ENCODE assay signal across 8 cellular contexts in genomic region chrX:41336447-41336846, GRCh38. TPM values are rescaled to one million over a fixed set of nuclear protein-coding genes. Genes with fewer than 3 reads are reported as not detected.
A peak's percentile ranks its signal among the peaks of the same experiment; 100 is the strongest.
DNase-seq lines count a peak whose midpoint lies in the region; ATAC-seq, FAIRE-seq and TF ChIP-seq lines count a peak whose summit lies in the region.

No MANE protein-coding gene starts in this region.

- H3K9me3 ChIP-seq in Karpas-422 (ENCODE audit: low read length): no peaks in the 10 kb centered on the region

- peaks cover 58% of the 10 kb centered on the region for H3K36me3 ChIP-seq in Karpas-422 (ENCODE audit: insufficient read depth, low read length)

- peaks cover 7% of the 10 kb centered on the region for H3K4me1 Mint-ChIP-seq in dendritic cell treated with granulocyte-macrophage colony-stimulating factor and Interleukin-4, amounts not matched to agents 40 ng/mL and 50 ng/mL, for 4 days (ENCODE audit: low read depth)
- H3K4me1 Mint-ChIP-seq in naive thymus-derived CD8-positive, alpha-beta T cell: peaks cover 8 to 56% (median 34%) of the 10 kb centered on the region in 4 donors

- H3K27ac ChIP-seq in Karpas-422 (ENCODE audit: low read length): no peak overlapping the region

- peak overlapping the region; percentile 89 for H3K4me3 Mint-ChIP-seq in dendritic cell treated with granulocyte-macrophage colony-stimulating factor and Interleukin-4, amounts not matched to agents 40 ng/mL and 50 ng/mL, for 4 days
- H3K4me3 Mint-ChIP-seq in naive thymus-derived CD8-positive, alpha-beta T cell: peak overlapping the region; percentile 90 to 99 (median 97)

- peak overlapping the region; percentile 99 for H3K27ac Mint-ChIP-seq in dendritic cell treated with granulocyte-macrophage colony-stimulating factor and Interleukin-4, amounts not matched to agents 40 ng/mL and 50 ng/mL, for 4 days
- peak overlapping the region; percentile 90 to 100 (median 100) for H3K27ac Mint-ChIP-seq in naive thymus-derived CD8-positive, alpha-beta T cell

- H3K9me3 Mint-ChIP-seq in dendritic cell treated with granulocyte-macrophage colony-stimulating factor and Interleukin-4, amounts not matched to agents 40 ng/mL and 50 ng/mL, for 4 days: no peaks in the 10 kb centered on the region
- peaks cover 0 to 8% (median 0%) of the 10 kb centered on the region in 9 donors for H3K9me3 Mint-ChIP-seq in naive thymus-derived CD8-positive, alpha-beta T cell

- TF ChIP-seq POLR2A in H54 (IDR thresholded peaks at IDR 0.05; ENCODE audit: low read depth, low read length): no peak

- H3K4me3 ChIP-seq in AG09309 (ENCODE audit: control insufficient read depth, low read depth, low read length) (peak overlapping the region; percentile 90), Karpas-422 (ENCODE audit: low read length) (peak overlapping the region; percentile 90)

- peaks cover 74% of the 10 kb centered on the region for H3K36me3 Mint-ChIP-seq in dendritic cell treated with granulocyte-macrophage colony-stimulating factor and Interleukin-4, amounts not matched to agents 40 ng/mL and 50 ng/mL, for 4 days (ENCODE audit: low read depth)
- peaks cover 8 to 53% (median 12%) of the 10 kb centered on the region in 3 donors for H3K36me3 Mint-ChIP-seq in naive thymus-derived CD8-positive, alpha-beta T cell

- no peak for FAIRE-seq in H54 (lab: Jason Lieb, UNC)

- no peaks in the 10 kb centered on the region for H3K27me3 Mint-ChIP-seq in dendritic cell treated with granulocyte-macrophage colony-stimulating factor and Interleukin-4, amounts not matched to agents 40 ng/mL and 50 ng/mL, for 4 days
- H3K27me3 Mint-ChIP-seq in naive thymus-derived CD8-positive, alpha-beta T cell: peaks cover 0 to 5% (median 0%) of the 10 kb centered on the region in 5 donors

- intact Hi-C loops in dendritic cell treated with granulocyte-macrophage colony-stimulating factor and Interleukin-4, amounts not matched to agents 40 ng/mL and 50 ng/mL, for 4 days (cut with micrococcal nuclease): no loop called here

- POLR2A ChIA-PET in naive thymus-derived CD8-positive, alpha-beta T cell (lab: Charles Lee): interaction anchor here (0.9 to 1.3 kb wide), 3 partner anchors 8 to 1160 kb away, joined by 3 read pairs; no protein-coding TSS in a partner anchor

- H3K4me2 ChIP-seq in Karpas-422 (ENCODE audit: low read depth, low read length, poor library complexity, severe bottlenecking): peak overlapping the region; percentile 97

- peak overlapping the region; percentile 97; the same call in 1 of the 2 replicates for H3K9ac ChIP-seq in Karpas-422 (ENCODE audit: low read length)

- ATAC-seq in naive thymus-derived CD8-positive, alpha-beta T cell: no peak
- ATAC-seq in GM18519 (IDR thresholded peaks at IDR 0.05; ENCODE audit: low FRiP score, unreplicated experiment): no peak

- no peak overlapping the region for H2AFZ ChIP-seq in Karpas-422 (ENCODE audit: low read length)

- no peaks in the 10 kb centered on the region for H3K27me3 ChIP-seq in Karpas-422 (ENCODE audit: low read length)

- DNase-seq in AG09309 (ENCODE audit: low read depth) (no peak), Karpas-422 (no peak), H54 (ENCODE audit: insufficient read length, low spot score) (no peak), hippocampal formation (lab: John Stamatoyannopoulos, UW) (no peak), NCI-H524 (lab: John Stamatoyannopoulos, UW) (no peak)
- no peak for DNase-seq in naive thymus-derived CD8-positive, alpha-beta T cell

- peaks cover 76% of the 10 kb centered on the region for H3K79me2 ChIP-seq in Karpas-422 (ENCODE audit: low read length)

- no peaks in the 10 kb centered on the region for H3K9me2 ChIP-seq in Karpas-422 (replicated peaks; ENCODE audit: insufficient read depth, low read length)

- H3K4me1 ChIP-seq in Karpas-422 (ENCODE audit: low read length): peaks cover 46% of the 10 kb centered on the region

- peaks cover 72% of the 10 kb centered on the region for H4K20me1 ChIP-seq in Karpas-422 (ENCODE audit: insufficient read depth, low read depth, low read length)

- TF ChIP-seq CTCF in AG09309 (IDR thresholded peaks at IDR 0.05; ENCODE audit: control insufficient read depth, insufficient read depth, low read depth, low read length, missing control alignments): no peak

RNA-seq across cellular contexts. Expression of gene DDX3X, which starts 2.5 kb away (rescaled TPM):
- total RNA-seq in Karpas-422 (2014; rRNA removed; shearing (Covaris generic); ENCODE audit: low replicate concordance): 198 and 210 TPM in 2 replicates
- total RNA-seq in naive thymus-derived CD8-positive, alpha-beta T cell: 100 to 1,000 TPM; 340 to 373 TPM
- polyA plus RNA-seq in naive thymus-derived CD8-positive, alpha-beta T cell: 100 to 1,000 TPM; 181 to 272 (median 215) TPM
